Comparison of ENCODE assay signal across 8 cellular contexts in genomic region chr1:248873409-248873992, GRCh38. TPM values are rescaled to one million over a fixed set of nuclear protein-coding genes. Genes with fewer than 3 reads are reported as not detected.
A peak's percentile ranks its signal among the peaks of the same experiment; 100 is the strongest.
DNase-seq lines count a peak whose midpoint lies in the region; ATAC-seq and TF ChIP-seq lines count a peak whose summit lies in the region.

No MANE protein-coding gene starts in this region.

- ATAC-seq in HG02798 (IDR thresholded peaks at IDR 0.05; ENCODE audit: poor library complexity, unreplicated experiment): peak; percentile 86
- ATAC-seq in left cardiac atrium: peak; percentile 95 to 97
- ATAC-seq in upper lobe of right lung: peak; percentile 92

- no peaks in the 10 kb centered on the region for H3K27me3 ChIP-seq in upper lobe of right lung

- intact Hi-C loops in left cardiac atrium (cut with DNase I): no loop called here
- intact Hi-C loops in posterior vena cava (cut with DNase I): no loop called here
- intact Hi-C loops in upper lobe of right lung (cut with DNase I): no loop called here

- DNase-seq in GM12865 (ENCODE audit: low read depth): peak; percentile 98
- peak; percentile 96 for DNase-seq in NCI-H1417 treated with DMSO at 0.1 percent for 48 hours (lab: John Stamatoyannopoulos, UW)
- DNase-seq in SW 1271 (lab: John Stamatoyannopoulos, UW): peak; percentile 99 to 100
- peak; percentile 92 for DNase-seq in left cardiac atrium
- peak; percentile 98 for DNase-seq in posterior vena cava (ENCODE audit: low spot score)
- DNase-seq in upper lobe of right lung: peak; percentile 94

- H3K4me3 ChIP-seq in GM12865 (ENCODE audit: low read depth, low read length) (peak overlapping the region; percentile 94), upper lobe of right lung (peak overlapping the region; percentile 73)

- H3K9me3 ChIP-seq in upper lobe of right lung: no peaks in the 10 kb centered on the region

- H3K4me1 ChIP-seq in upper lobe of right lung: no peaks in the 10 kb centered on the region

- 0% methylated on average over 37 to 41 of the region's 41 CpGs for WGBS in adipose tissue, 3 donors

- TF ChIP-seq CTCF in GM12865 (IDR thresholded peaks at IDR 0.05; ENCODE audit: insufficient read depth, low read depth, low read length, missing control alignments) (no peak), upper lobe of right lung (IDR thresholded peaks at IDR 0.05) (no peak)

- H3K27ac ChIP-seq in adipose tissue (ENCODE audit: low read depth, low read length): peak overlapping the region; percentile 13
- peak overlapping the region; percentile 95 for H3K27ac ChIP-seq in upper lobe of right lung

- H3K36me3 ChIP-seq in upper lobe of right lung: no peaks in the 10 kb centered on the region

RNA-seq across cellular contexts. Expression of gene ZNF692, which starts 14.6 kb away (rescaled TPM):
- polyA plus RNA-seq in adipose tissue: 10 to 100 TPM; 18.3 to 30.4 (median 25.3) TPM
- 10 to 100 TPM; 16.3 to 22.3 TPM for total RNA-seq in left cardiac atrium
- total RNA-seq in posterior vena cava: 10 to 100 TPM; 14.7 to 17.6 TPM
- total RNA-seq in upper lobe of right lung: 38.1 TPM

RNA-seq across cellular contexts. Expression of gene PGBD2, which starts 32.5 kb away (rescaled TPM):
- 1 to 10 TPM; 2.0 to 2.3 (median 2.2) TPM for polyA plus RNA-seq in adipose tissue
- total RNA-seq in left cardiac atrium: 1 to 10 TPM; 3.5 TPM
- 1 to 10 TPM; 2.7 to 3.7 TPM for total RNA-seq in posterior vena cava
- 6.9 TPM for total RNA-seq in upper lobe of right lung

RNA-seq across cellular contexts. Expression of gene ZNF672, which starts 35.5 kb away (rescaled TPM):
- 10 to 100 TPM in 2 of 3 donors, 1 to 10 TPM in 1; 9.2 to 18.3 (median 12.7) TPM for polyA plus RNA-seq in adipose tissue
- total RNA-seq in left cardiac atrium: 10 to 100 TPM; 41.6 to 42.2 TPM
- 10 to 100 TPM; 17.6 to 23.4 TPM for total RNA-seq in posterior vena cava
- total RNA-seq in upper lobe of right lung: 38.1 TPM

RNA-seq across cellular contexts. Expression of gene SH3BP5L, which starts 47.8 kb away (rescaled TPM):
- polyA plus RNA-seq in adipose tissue: 10 to 100 TPM in 2 of 3 donors, 1 to 10 TPM in 1; 6.8 to 16.1 (median 12.4) TPM
- 10 to 100 TPM; 15.1 to 18.5 TPM for total RNA-seq in left cardiac atrium
- total RNA-seq in posterior vena cava: 10 to 100 TPM; 17.5 to 18.4 TPM
- total RNA-seq in upper lobe of right lung: 21.3 TPM

Comparison
In these comparisons a context has a peak if more than half of its experiments do, and no peak if none do; other contexts are left out.
1. Peak in every context shown above with its lines: DNase-seq, ATAC-seq, H3K4me3 ChIP-seq and H3K27ac ChIP-seq.